In the genomic region with DNA sequence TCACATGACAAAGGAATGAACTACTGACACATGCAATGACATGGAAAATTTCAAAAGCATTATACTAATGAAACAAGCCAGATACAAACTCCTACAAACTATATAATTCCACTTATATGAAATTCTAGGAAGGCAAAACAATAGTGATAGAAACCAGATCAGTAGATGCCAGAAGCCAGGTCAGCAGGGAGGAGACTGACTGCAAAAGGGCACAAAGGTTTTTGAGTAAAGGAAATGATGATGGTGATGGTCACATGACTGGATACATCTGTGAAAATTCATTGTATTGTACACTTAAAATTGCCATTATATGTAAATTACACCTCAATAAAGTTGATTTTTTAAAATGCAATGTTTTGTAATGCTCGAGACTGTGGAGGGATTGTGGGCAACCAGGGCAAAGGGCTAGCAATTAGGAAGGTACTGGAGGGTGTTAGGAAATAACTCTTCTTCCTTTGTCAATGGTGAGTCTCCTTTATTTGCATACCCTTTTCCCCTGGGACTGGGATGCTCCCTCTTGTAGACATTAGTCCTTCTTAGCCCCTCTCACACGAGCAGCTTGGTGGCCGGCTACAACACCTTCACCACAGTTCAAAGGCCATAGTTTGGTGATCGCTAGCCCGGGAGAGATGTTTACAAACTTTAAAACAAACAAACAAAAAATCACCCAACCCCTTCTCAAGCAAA, we compare ENCODE assay signal across 1 cellular context.
TF ChIP-seq lines count a peak whose summit lies in the region.

No MANE protein-coding gene starts in this region.

TF ChIP-seq in K562, 482 proteins besides CTCF, POLR2A, EP300 and RAD21 (continued from another document):
- no peak for TF ChIP-seq ZNF717 (CRISPR knock-in tag; IDR thresholded peaks at IDR 0.05)
